In the genomic region with DNA sequence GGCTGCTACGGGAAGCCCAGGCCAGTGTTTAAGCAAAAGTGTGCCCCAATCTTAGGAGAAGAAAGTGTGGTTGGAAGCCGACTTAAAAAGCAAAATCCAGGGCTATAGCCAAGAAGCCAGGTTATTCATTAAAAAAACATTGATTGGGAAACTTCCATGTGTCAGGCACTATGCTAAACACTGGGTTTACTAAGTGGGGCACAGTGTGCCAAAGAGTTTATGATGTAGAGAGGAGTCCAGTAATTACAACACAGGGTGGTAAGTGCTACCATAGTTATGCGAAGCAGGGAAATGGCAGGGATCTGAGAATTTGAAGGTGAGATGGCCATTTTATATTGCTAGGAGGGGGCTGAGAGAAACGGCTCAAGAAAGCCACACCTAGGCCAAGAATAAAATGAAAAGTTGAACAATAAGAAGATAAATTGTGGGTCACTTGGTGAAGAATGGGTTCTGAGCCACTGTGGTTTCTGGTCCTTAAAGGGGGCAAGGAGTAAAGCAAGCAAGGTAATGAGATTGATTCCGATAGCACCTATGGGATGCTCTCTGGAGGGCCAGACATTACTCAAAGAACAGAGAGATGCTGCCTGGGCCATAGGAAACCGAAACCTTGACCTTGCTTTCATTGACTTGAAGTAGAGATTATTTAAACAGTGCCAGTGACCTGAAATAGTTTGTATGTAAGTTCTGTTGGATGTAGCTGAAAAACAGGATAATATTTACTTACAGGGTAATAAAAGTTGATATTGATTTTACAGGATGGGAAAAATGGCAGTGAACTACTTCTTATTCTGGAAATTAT, we compare ENCODE assay signal across 21 cellular contexts.
DNase-seq lines count a peak whose midpoint lies in the region; ATAC-seq, FAIRE-seq and TF ChIP-seq lines count a peak whose summit lies in the region.
"Had no signal": no experiment of that assay in that cellular context is flagged by ENCODE, and none has a peak within 500 bp of the region (broad histone marks: within the 10 kb centered on the region; RNA-seq: fewer than 3 reads in every experiment).

No MANE protein-coding gene starts in this region.

- peak overlapping the region; percentile 2 for H3K4me3 Mint-ChIP-seq in MCF 10A (ENCODE audit: unreplicated experiment)
- H3K4me3 Mint-ChIP-seq: CD4-positive, alpha-beta T cell; natural killer cell treated with Interleukin-12 subunit alpha and Interleukin-12 subunit beta and Interleukin-15 and Interleukin-18, amount 100 ng/mL, for 72 hours had no signal

- H4K8ac ChIP-seq in H1 (ENCODE audit: extremely low read depth, insufficient read depth, low read length) = no peak overlapping the region

- H2BK20ac ChIP-seq in H1 (ENCODE audit: low read length) = no peak overlapping the region

- DNase-seq in MCF 10A (ENCODE audit: unreplicated experiment) = peak; percentile 95
- no peak for DNase-seq in breast epithelium (ENCODE audit: low spot score in 2 of 2)
- no peak for DNase-seq in H1 (ENCODE audit: low read depth in 1 of 2, low spot score in 2 of 2)
- DNase-seq in HepG2 (ENCODE audit: low spot score) = no peak
- no peak for DNase-seq in NCI-H1417 treated with DMSO at 0.1 percent for 48 hours (lab: John Stamatoyannopoulos, UW)
- no peak for DNase-seq in RPMI8226
- DNase-seq in coronary artery (ENCODE audit: low spot score) = no peak
- DNase-seq in UCSD-AML1 (lab: John Stamatoyannopoulos, UW; ENCODE audit: unreplicated experiment) = no peak
- DNase-seq: 8988T; activated effector memory CD4-positive, alpha-beta T cell treated with anti-CD3 and anti-CD28 coated beads, Interleukin-2, amount 50 U/mL, for 16 hours; aorta; CD4-positive, alpha-beta T cell; esophagus squamous epithelium; GOT3; NCI-H187 treated with DMSO at 0.1 percent for 48 hours; NCI-H748 treated with DMSO at 0.1 percent for 48 hours; stimulated activated CD4-positive, alpha-beta T cell treated with anti-CD3 and anti-CD28 coated beads, Interleukin-2, amount 100 ng/mL, for 24 hours; testis had no signal

- intact Hi-C loops in MCF 10A (cut with micrococcal nuclease) (loop anchor here (10.0 kb wide), 1 partner anchor 151 kb away; no protein-coding TSS in a partner anchor), breast epithelium (cut with DNase I; ENCODE audit: low total_unique reads) (no loop called here), HepG2 (cut with micrococcal nuclease; ENCODE audit: unreplicated experiment) (no loop called here)

- H3K79me2 ChIP-seq in H1 (ENCODE audit: control insufficient read depth in 1 of 2, insufficient read depth in 2 of 2, low read length in 2 of 2) (no peaks in the 10 kb centered on the region), HepG2 (ENCODE audit: insufficient read depth, low read length) (no peaks in the 10 kb centered on the region)

- H3K79me1 ChIP-seq in H1 (ENCODE audit: low read depth, low read length) = no peaks in the 10 kb centered on the region

- no peaks in the 10 kb centered on the region for H3K36me3 ChIP-seq in breast epithelium
- H3K36me3 ChIP-seq in H1 (ENCODE audit: control insufficient read depth in 2 of 4, insufficient read depth in 4 of 4, low read length in 3 of 4) = no peaks in the 10 kb centered on the region
- no peaks in the 10 kb centered on the region for H3K36me3 ChIP-seq in HepG2 (replicated peaks in 1 of 2; ENCODE audit: control insufficient read depth in 1 of 2, insufficient read depth in 2 of 2, low read length in 2 of 2)
- H3K36me3 ChIP-seq: esophagus squamous epithelium had no signal

- FAIRE-seq in H1 (lab: Jason Lieb, UNC) = no peak
- FAIRE-seq in HepG2 (lab: Jason Lieb, UNC) = no peak
- FAIRE-seq: GM12891, RCC 7860 had no signal

- peaks cover 8% of the 10 kb centered on the region for H3K9me3 Mint-ChIP-seq in MCF 10A (ENCODE audit: unreplicated experiment)
- H3K9me3 Mint-ChIP-seq: CD4-positive, alpha-beta T cell had no signal

- H4K20me1 ChIP-seq in H1 (replicated peaks in 1 of 2; ENCODE audit: control insufficient read depth in 1 of 2, insufficient read depth in 2 of 2, low read length in 2 of 2) = no peaks in the 10 kb centered on the region
- no peaks in the 10 kb centered on the region for H4K20me1 ChIP-seq in HepG2 (ENCODE audit: insufficient read depth, low read length)

- 85% methylated on average over 6 of the region's 6 CpGs; no CpG with 5 or more reads in 1 of the 2 experiments for WGBS in H1 (ENCODE audit: extremely low coverage in 1 of 2, insufficient coverage in 1 of 2, insufficient read length in 1 of 2, insufficient replicate concordance in 2 of 2, low coverage in 1 of 2, low lambda C conversion rate in 2 of 2, missing lambda C conversion rate in 1 of 2), 2 experiments
- 29% methylated on average over 6 of the region's 6 CpGs for WGBS in HepG2 (ENCODE audit: low lambda C conversion rate)

- BruUV-seq in MCF 10A (replicated peaks; lab: Mats Ljungman, UMichigan) = no TSS peak
- no TSS peak for BruUV-seq in HepG2 (replicated peaks; lab: Mats Ljungman, UMichigan)

- H3K56ac ChIP-seq in H1 (replicated peaks; ENCODE audit: insufficient read length, low read depth, low read length) = no peak overlapping the region

- peak overlapping the region; percentile 77 for H3K27ac Mint-ChIP-seq in MCF 10A (ENCODE audit: low read depth, unreplicated experiment)
- H3K27ac Mint-ChIP-seq: CD4-positive, alpha-beta T cell; natural killer cell treated with Interleukin-12 subunit alpha and Interleukin-12 subunit beta and Interleukin-15 and Interleukin-18, amount 100 ng/mL, for 72 hours had no signal

- no peak overlapping the region for H3K4me2 ChIP-seq in H1 (ENCODE audit: insufficient read depth in 1 of 2, low read depth in 2 of 2, low read length in 2 of 2)
- H3K4me2 ChIP-seq in HepG2 (ENCODE audit: low read depth, low read length) = no peak overlapping the region

- H3K27ac ChIP-seq in breast epithelium (no peak overlapping the region), H1 (ENCODE audit: low read depth, low read length) (no peak overlapping the region), HepG2 (ENCODE audit: extremely low read length, insufficient read depth, low read length) (no peak overlapping the region), coronary artery (no peak overlapping the region)
- H3K27ac ChIP-seq: esophagus squamous epithelium, testis had no signal

- CTCF ChIA-PET in MCF 10A (lab: Yijun Ruan, JAX) = interaction anchor here (0.5 to 1.1 kb wide), 3 partner anchors 19 to 540 kb away, joined by 3 to 4 read pairs (median 3); no protein-coding TSS in a partner anchor
- CTCF ChIA-PET in H1 (lab: Charles Lee; ENCODE audit: partially characterized antibody) = no interaction called here
- CTCF ChIA-PET in HepG2 (lab: Yijun Ruan, JAX; ENCODE audit: low intra/inter-chr PET ratio, low total read pairs) = no interaction called here

- H2BK15ac ChIP-seq in H1 (ENCODE audit: low read length) = 0 out of 2 replicates have a peak overlapping the region, but pooled peaks have one; percentile 8

- TF ChIP-seq EP300 in H1 (IDR thresholded peaks at IDR 0.05; ENCODE audit: borderline replicate concordance in 1 of 2, low read depth in 2 of 2, low read length in 2 of 2) (no peak), HepG2 (IDR thresholded peaks at IDR 0.05; ENCODE audit: low read depth in 2 of 2, low read length in 2 of 2) (no peak), HepG2 (CRISPR knock-in tag; IDR thresholded peaks at IDR 0.05; ENCODE audit: borderline replicate concordance) (no peak)

- no peak overlapping the region for H3K14ac ChIP-seq in H1 (ENCODE audit: insufficient read length)

- TF ChIP-seq POLR2A in breast epithelium (IDR thresholded peaks at IDR 0.05) (no peak), H1 (IDR thresholded peaks at IDR 0.05; ENCODE audit: control extremely low read depth in 1 of 2, low read depth in 2 of 2, low read length in 2 of 2) (no peak), HepG2 (IDR thresholded peaks at IDR 0.05; ENCODE audit: insufficient read depth in 1 of 2, low read depth in 2 of 2, low read length in 2 of 2) (no peak)

- no peak overlapping the region for H4K91ac ChIP-seq in H1 (replicated peaks; ENCODE audit: insufficient read length, low read length)

- ATAC-seq in HepG2 = peak; percentile 73
- ATAC-seq: natural killer cell treated with Interleukin-12 subunit alpha and Interleukin-12 subunit beta and Interleukin-15 and Interleukin-18, amount 100 ng/mL, for 72 hours had no signal

- TF ChIP-seq RAD21 in H1 (IDR thresholded peaks at IDR 0.05 in 1 of 2, conservative IDR thresholded peaks at IDR 0.05 in 1 of 2; ENCODE audit: low read depth in 2 of 2, low read length in 2 of 2) (no peak), HepG2 (CRISPR knock-in tag; IDR thresholded peaks at IDR 0.05) (no peak)

- POLR2A ChIA-PET in MCF 10A (lab: Yijun Ruan, JAX) = interaction anchor here (1.0 to 1.7 kb wide), 5 partner anchors 10 to 69 kb away, joined by 3 to 6 read pairs (median 5); no protein-coding TSS in a partner anchor
- POLR2A ChIA-PET in H1 (lab: Charles Lee; ENCODE audit: partially characterized antibody) = no interaction called here
- POLR2A ChIA-PET in HepG2 (lab: Yijun Ruan, JAX) = no interaction called here

- H3K4me1 ChIP-seq in breast epithelium (no peaks in the 10 kb centered on the region), H1 (replicated peaks in 1 of 4; ENCODE audit: control insufficient read depth in 3 of 4, insufficient read depth in 4 of 4, low read length in 3 of 4) (peaks cover 0 to 5% (median 0%) of the 10 kb centered on the region in 4 experiments; a peak in 2 of 7 replicates), HepG2 (ENCODE audit: insufficient read depth, low read length) (no peaks in the 10 kb centered on the region)
- H3K4me1 ChIP-seq: esophagus squamous epithelium, testis had no signal

- H2AK5ac ChIP-seq in H1 (ENCODE audit: low read depth, low read length) = no peak overlapping the region

- H3K9me3 ChIP-seq in breast epithelium = no peaks in the 10 kb centered on the region
- H3K9me3 ChIP-seq in H1 (ENCODE audit: insufficient read depth in 2 of 2, low read depth in 1 of 2, low read length in 1 of 2) = 0 out of 4 replicates have a peak, but pooled peaks cover 0 to 2% of the 10 kb centered on the region in 2 experiments
- no peaks in the 10 kb centered on the region for H3K9me3 ChIP-seq in HepG2 (ENCODE audit: low read length)
- H3K9me3 ChIP-seq: testis had no signal

- no peak overlapping the region for H3K23ac ChIP-seq in H1 (ENCODE audit: insufficient read length)

- no peaks in the 10 kb centered on the region for H3K36me3 Mint-ChIP-seq in MCF 10A (ENCODE audit: insufficient read depth, unreplicated experiment)
- H3K36me3 Mint-ChIP-seq: natural killer cell treated with Interleukin-12 subunit alpha and Interleukin-12 subunit beta and Interleukin-15 and Interleukin-18, amount 100 ng/mL, for 72 hours had no signal

- H3K4ac ChIP-seq in H1 (replicated peaks; ENCODE audit: insufficient read length, low read depth, low read length) = no peak overlapping the region

- H2BK12ac ChIP-seq in H1 (ENCODE audit: low read depth, low read length) = no peak overlapping the region

- H2AFZ ChIP-seq in H1 (ENCODE audit: low read length) (no peak overlapping the region), HepG2 (ENCODE audit: low read length) (no peak overlapping the region)

- H3K9ac ChIP-seq in H1 (replicated peaks in 1 of 4; ENCODE audit: extremely low read depth in 1 of 4, low read depth in 3 of 4, low read length in 3 of 4) (no peak overlapping the region), HepG2 (ENCODE audit: insufficient read depth, low read depth, low read length) (no peak overlapping the region)

- no peak overlapping the region for H2BK120ac ChIP-seq in H1 (replicated peaks; ENCODE audit: low read depth, low read length)

- no peak overlapping the region for H3K18ac ChIP-seq in H1 (ENCODE audit: extremely low read depth, low read length)

- in situ Hi-C loops in HepG2 (cut with HindIII; ENCODE audit: extremely low pct_ligation_motif_present, low pct_unique_long_range_greater_than_20kb) = no loop called here

- no peaks in the 10 kb centered on the region for H3K27me3 Mint-ChIP-seq in MCF 10A (ENCODE audit: insufficient read depth, unreplicated experiment)

- TF ChIP-seq CTCF in MCF 10A (IDR thresholded peaks at IDR 0.05; ENCODE audit: unreplicated experiment) = no peak
- TF ChIP-seq CTCF in breast epithelium (IDR thresholded peaks at IDR 0.05) = no peak
- no peak for TF ChIP-seq CTCF in H1 (IDR thresholded peaks at IDR 0.05; ENCODE audit: control extremely low read depth in 1 of 3, insufficient read depth in 1 of 3, low read depth in 1 of 3, low read length in 3 of 3)
- no peak for TF ChIP-seq CTCF in HepG2 (CRISPR knock-in tag; IDR thresholded peaks at IDR 0.05)
- no peak for TF ChIP-seq CTCF in coronary artery (IDR thresholded peaks at IDR 0.05)

- no peak overlapping the region for H2BK5ac ChIP-seq in H1 (ENCODE audit: low read depth, low read length)

- H3K27me3 ChIP-seq in breast epithelium = no peaks in the 10 kb centered on the region
- peaks cover 0 to 7% (median 1%) of the 10 kb centered on the region in 4 experiments; a peak in 3 of 7 replicates for H3K27me3 ChIP-seq in H1 (replicated peaks in 1 of 4; ENCODE audit: control insufficient read depth in 3 of 4, extremely low read depth in 1 of 4, insufficient read depth in 3 of 4, low read length in 3 of 4)
- H3K27me3 ChIP-seq in HepG2 (ENCODE audit: control insufficient read depth in 1 of 2, insufficient read depth in 2 of 2, low read length in 2 of 2) = no peaks in the 10 kb centered on the region
- H3K27me3 ChIP-seq: testis had no signal

- peaks cover 36% of the 10 kb centered on the region for H3K4me1 Mint-ChIP-seq in MCF 10A (ENCODE audit: insufficient read depth, unreplicated experiment)

- H3K23me2 ChIP-seq in H1 (ENCODE audit: low read depth, low read length) = no peaks in the 10 kb centered on the region

- H4K5ac ChIP-seq in H1 (ENCODE audit: insufficient read length, low read depth, low read length) = no peak overlapping the region

- H3K4me3 ChIP-seq in breast epithelium (no peak overlapping the region), H1 (ENCODE audit: extremely low read depth in 1 of 4, insufficient read depth in 2 of 4, low read depth in 3 of 4, low read length in 4 of 4) (no peak overlapping the region), HepG2 (replicated peaks in 1 of 3; ENCODE audit: insufficient read depth in 1 of 3, low read depth in 2 of 3, low read length in 3 of 3) (no peak overlapping the region), coronary artery (no peak overlapping the region)
- H3K4me3 ChIP-seq: esophagus squamous epithelium, testis had no signal
